ENCODE assay signal across 9 cellular contexts in the genomic region with DNA sequence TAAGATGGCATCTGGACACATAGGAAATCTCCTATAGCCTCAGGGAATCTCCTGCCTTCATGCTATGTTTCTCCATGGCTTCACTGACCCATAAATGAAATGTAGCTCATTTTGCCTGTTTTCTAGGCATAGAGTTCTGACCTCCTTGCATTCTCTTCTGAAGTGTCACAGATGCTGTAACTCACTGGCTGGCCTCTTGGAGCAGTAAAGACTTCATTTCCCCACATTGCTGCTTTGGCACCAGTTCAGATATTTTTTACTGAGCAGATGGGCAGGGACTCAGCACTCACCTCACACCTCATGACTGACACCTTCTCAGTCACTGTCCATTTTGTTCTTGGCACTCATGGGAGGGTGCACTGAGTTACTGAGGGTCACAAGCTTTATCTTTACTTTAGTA.
DNase-seq lines count a peak whose midpoint lies in the region; ATAC-seq and TF ChIP-seq lines count a peak whose summit lies in the region.
"Had no signal": no experiment of that assay in that cellular context is flagged by ENCODE, and none has a peak within 500 bp of the region (broad histone marks: within the 10 kb centered on the region; RNA-seq: fewer than 3 reads in every experiment).

No MANE protein-coding gene starts in this region.

- H3K4me3 Mint-ChIP-seq in chondrocyte (ENCODE audit: unreplicated experiment), result no peak overlapping the region
- H3K4me3 Mint-ChIP-seq: IgD-negative memory B cell had no signal

- H3K36me3 ChIP-seq in BE2C (no peaks in the 10 kb centered on the region), mesenchymal stem cell (ENCODE audit: control insufficient read depth in 1 of 2, insufficient read depth in 2 of 2, low read depth in 1 of 2, low read length in 2 of 2) (no peaks in the 10 kb centered on the region)

- H3K4me1 ChIP-seq in BE2C (no peaks in the 10 kb centered on the region), mesenchymal stem cell (ENCODE audit: control insufficient read depth, insufficient read depth, low read depth, low read length) (peaks cover 1% of the 10 kb centered on the region)

- no peak overlapping the region for H2AK5ac ChIP-seq in mesenchymal stem cell (ENCODE audit: low read length, severe bottlenecking)

- peaks cover 19% of the 10 kb centered on the region for H3K4me1 Mint-ChIP-seq in chondrocyte (ENCODE audit: low read depth)

- H3K27me3 ChIP-seq in BE2C, result no peaks in the 10 kb centered on the region
- no peaks in the 10 kb centered on the region for H3K27me3 ChIP-seq in mesenchymal stem cell (ENCODE audit: control insufficient read depth in 1 of 2, insufficient read depth in 1 of 2, low read length in 2 of 2)

- no peak overlapping the region for H3K14ac ChIP-seq in mesenchymal stem cell (ENCODE audit: low read length in 2 of 2)

- H4K8ac ChIP-seq in mesenchymal stem cell (ENCODE audit: low read length), result no peak overlapping the region

- ATAC-seq in GM18907 (IDR thresholded peaks at IDR 0.05; ENCODE audit: unreplicated experiment) (peak; percentile 81), HG03571 (IDR thresholded peaks at IDR 0.05; ENCODE audit: unreplicated experiment) (no peak)

- H3K27me3 Mint-ChIP-seq in chondrocyte (ENCODE audit: low read depth), result no peaks in the 10 kb centered on the region
- H3K27me3 Mint-ChIP-seq: IgD-negative memory B cell had no signal

- no peak overlapping the region for H3K9ac ChIP-seq in mesenchymal stem cell (ENCODE audit: low read length)

- H2BK120ac ChIP-seq in mesenchymal stem cell (ENCODE audit: low read depth, low read length), result no peak overlapping the region

- peak overlapping the region; percentile 23 for H3K27ac ChIP-seq in mesenchymal stem cell (ENCODE audit: low read length, poor library complexity, severe bottlenecking)

- H2AFZ ChIP-seq in mesenchymal stem cell (ENCODE audit: low read depth, low read length), result no peak overlapping the region

- H3K23ac ChIP-seq in mesenchymal stem cell (ENCODE audit: low read length in 2 of 2), result no peak overlapping the region

- peak overlapping the region; percentile 49 to 61 for H3K18ac ChIP-seq in mesenchymal stem cell (ENCODE audit: low read depth in 1 of 2, low read length in 2 of 2)

- TF ChIP-seq CTCF in BE2C (IDR thresholded peaks at IDR 0.05; ENCODE audit: low read depth, low read length) (peak; percentile 46), chondrocyte (IDR thresholded peaks at IDR 0.05) (peak; percentile 74)

- H3K4ac ChIP-seq in mesenchymal stem cell (ENCODE audit: low read depth in 1 of 2, low read length in 2 of 2), result no peak overlapping the region

- H3K4me2 ChIP-seq in mesenchymal stem cell (ENCODE audit: low read length, poor library complexity, severe bottlenecking), result no peak overlapping the region

- H3K9me3 Mint-ChIP-seq in chondrocyte (ENCODE audit: low read depth), result peaks cover 15% of the 10 kb centered on the region

- no peak overlapping the region for H3K27ac Mint-ChIP-seq in chondrocyte (ENCODE audit: unreplicated experiment)

- H2BK5ac ChIP-seq in mesenchymal stem cell (ENCODE audit: low read depth, low read length, poor library complexity, severe bottlenecking), result no peak overlapping the region

- no peak overlapping the region for H4K91ac ChIP-seq in mesenchymal stem cell (ENCODE audit: low read length)

- no peaks in the 10 kb centered on the region for H3K9me3 ChIP-seq in BE2C
- H3K9me3 ChIP-seq in mesenchymal stem cell (ENCODE audit: control insufficient read depth, low read length), result peaks cover 8% of the 10 kb centered on the region

- H2BK12ac ChIP-seq in mesenchymal stem cell (ENCODE audit: low read length in 2 of 2), result peak overlapping the region in 1 of 2 experiments; percentile 77

- no peak overlapping the region for H2BK15ac ChIP-seq in mesenchymal stem cell (ENCODE audit: low read depth, poor library complexity, severe bottlenecking)

- H3K79me1 ChIP-seq in mesenchymal stem cell (replicated peaks; ENCODE audit: low read length, poor library complexity, severe bottlenecking), result no peaks in the 10 kb centered on the region

- H3K36me3 Mint-ChIP-seq in chondrocyte (ENCODE audit: low read depth), result peaks cover 3% of the 10 kb centered on the region

- no peak overlapping the region for H3K4me3 ChIP-seq in BE2C (ENCODE audit: low read depth, low read length)
- H3K4me3 ChIP-seq in mesenchymal stem cell (ENCODE audit: insufficient read depth in 1 of 2, low read depth in 1 of 2, low read length in 2 of 2), result no peak overlapping the region

- DNase-seq in BE2C, result peak; percentile 11
- DNase-seq in HT-29 (ENCODE audit: low spot score), result peak; percentile 64
- peak; percentile 3 for DNase-seq in T-helper 9 cell
- DNase-seq in chondrocyte (ENCODE audit: low spot score), result no peak
- DNase-seq in mesenchymal stem cell, result peak; percentile 70
- DNase-seq in NOMO-1 treated with DMSO at 0.1 percent for 48 hours (lab: John Stamatoyannopoulos, UW; ENCODE audit: unreplicated experiment), result no peak

Comparison
In these comparisons a context has a peak if more than half of its experiments do, and no peak if none do; other contexts are left out.
1. DNase-seq: peak in BE2C (single experiment), HT-29 (single experiment), T-helper 9 cell (single experiment) and mesenchymal stem cell (single experiment); none in chondrocyte (single experiment) and NOMO-1 treated with DMSO at 0.1 percent for 48 hours (single experiment).